8 cellular contexts compared by ENCODE assay signal in genomic region chr3:101574388-101575156, GRCh38. TPM values are rescaled to one million over a fixed set of nuclear protein-coding genes. Genes with fewer than 3 reads are reported as not detected.
DNase-seq lines count a peak whose midpoint lies in the region; ATAC-seq, FAIRE-seq and TF ChIP-seq lines count a peak whose summit lies in the region.

No MANE protein-coding gene starts in this region.

- H3K27me3 ChIP-seq in AG04450 (ENCODE audit: control insufficient read depth, insufficient read depth, low read length) (no peaks in the 10 kb centered on the region), esophagus (ENCODE audit: control insufficient read depth in 1 of 2, insufficient read depth in 2 of 2, low read length in 2 of 2) (no peaks in the 10 kb centered on the region), mucosa of stomach (ENCODE audit: control insufficient read depth, insufficient read depth, low read length) (no peaks in the 10 kb centered on the region), testis (no peaks in the 10 kb centered on the region)

- TF ChIP-seq CTCF in AG04450 (IDR thresholded peaks at IDR 0.05; ENCODE audit: low read depth, low read length), result no peak
- TF ChIP-seq CTCF in testis (IDR thresholded peaks at IDR 0.05), result no peak

- intact Hi-C loops in testis (cut with DNase I; ENCODE audit: low total_unique reads), result loop anchor here (10.0 kb wide), 1 partner anchor 110 kb away; the partner anchor contains the start of gene RPL24

- H3K4me1 ChIP-seq in esophagus (ENCODE audit: control insufficient read depth in 2 of 2, insufficient read depth in 2 of 2, low read length in 1 of 2), result no peaks in the 10 kb centered on the region
- peaks cover 13% of the 10 kb centered on the region for H3K4me1 ChIP-seq in mucosa of stomach (ENCODE audit: control insufficient read depth, insufficient read depth, low read length)
- H3K4me1 ChIP-seq in testis, result peaks cover 5% of the 10 kb centered on the region

- peaks cover 6% of the 10 kb centered on the region for H3K9me3 ChIP-seq in AG04450 (ENCODE audit: control insufficient read depth, insufficient read depth, low read length)
- H3K9me3 ChIP-seq in esophagus (ENCODE audit: control insufficient read depth in 2 of 2, insufficient read depth in 1 of 2, low read depth in 1 of 2, low read length in 1 of 2), result no peaks in the 10 kb centered on the region
- H3K9me3 ChIP-seq in mucosa of stomach (ENCODE audit: control insufficient read depth, low read length), result no peaks in the 10 kb centered on the region
- no peaks in the 10 kb centered on the region for H3K9me3 ChIP-seq in testis

- WGBS in esophagus, 2 donors, result 0% methylated on average over 41 to 42 of the region's 42 CpGs
- 0% methylated on average over 8 to 37 of the region's 42 CpGs for WGBS in testis, 2 donors

- CTCF ChIA-PET in AG04450 (lab: Charles Lee), result interaction anchor here (0.6 to 2.4 kb wide), 12 partner anchors 10 to 1683 kb away, joined by 3 to 14 read pairs (median 4); partner anchors contain the start of gene ZBTB11

- H3K36me3 ChIP-seq in esophagus (ENCODE audit: control insufficient read depth in 2 of 2, insufficient read depth in 2 of 2, low read length in 1 of 2) (peaks cover 0 to 2% of the 10 kb centered on the region in 2 donors), mucosa of stomach (ENCODE audit: control insufficient read depth, insufficient read depth, low read length) (no peaks in the 10 kb centered on the region), testis (ENCODE audit: low read depth, missing control alignments) (no peaks in the 10 kb centered on the region)

- H3K9ac ChIP-seq in mucosa of stomach (ENCODE audit: low read length), result peak overlapping the region; percentile 92

- no peak for DNase-seq in AG04450 (ENCODE audit: low read depth, low spot score)
- peak; percentile 35 for DNase-seq in GM12892 (ENCODE audit: insufficient read length)
- DNase-seq in NCI-H1092 treated with DMSO at 0.1 percent for 48 hours (lab: John Stamatoyannopoulos, UW), result peak; percentile 66
- peak; percentile 71 for DNase-seq in activated CD4-positive, CD25-positive, alpha-beta regulatory T cell treated with anti-CD3 and anti-CD28 coated beads, Interleukin-2, amount 50 U/mL, for 72 hours
- peak; percentile 68 for DNase-seq in testis

- TF ChIP-seq POLR2A in GM12892 (IDR thresholded peaks at IDR 0.05; ENCODE audit: low read depth, low read length) (peak; percentile 14; the same call in 1 of the 2 replicates), testis (IDR thresholded peaks at IDR 0.05) (no peak)

- H3K4me3 ChIP-seq in AG04450 (ENCODE audit: low read depth, low read length) (peak overlapping the region; percentile 91), esophagus (ENCODE audit: low read depth in 1 of 2, low read length in 2 of 2) (peak overlapping the region; percentile 87 to 96), mucosa of stomach (ENCODE audit: low read length) (peak overlapping the region; percentile 81), testis (peak overlapping the region; percentile 88 to 90)

- H3K27ac ChIP-seq in AG04450 (ENCODE audit: low read depth, low read length) (peak overlapping the region; percentile 91), esophagus (ENCODE audit: low read depth in 2 of 2, low read length in 1 of 2) (peak overlapping the region; percentile 99 to 100), testis (peak overlapping the region; percentile 95 to 96)

- POLR2A ChIA-PET in AG04450 (lab: Yijun Ruan, JAX), result interaction anchor here (0.6 to 2.3 kb wide), 8 partner anchors 10 to 540 kb away, joined by 3 to 19 read pairs (median 5); partner anchors contain the start of genes RPL24, SENP7 and ZBTB11

- ATAC-seq in HG02798 (IDR thresholded peaks at IDR 0.05; ENCODE audit: poor library complexity, unreplicated experiment), result peak; percentile 43

- peak; percentile 58 for FAIRE-seq in GM12892 (lab: Jason Lieb, UNC)

RNA-seq across cellular contexts. Expression of gene PCNP, which starts 0.6 kb away (rescaled TPM):
- polyA plus RNA-seq in AG04450 (2011; rRNA removed) (68.3 and 97.7 TPM in 2 replicates), esophagus (10 to 100 TPM; 45.9 to 58.4 TPM), testis (ENCODE audit: insufficient read depth, low read depth, low replicate concordance) (89.1 TPM)
- 17.3 and 28.9 TPM in 2 replicates for polyA minus RNA-seq in AG04450 (2011; rRNA and poly(A)+ RNA removed)
- polyA plus RNA-seq in GM12892 (2012; ENCODE audit: missing spikeins), result 125 TPM
- 10 to 100 TPM; 60.6 to 62.5 TPM for total RNA-seq in testis

RNA-seq across cellular contexts. Expression of gene TRMT10C, which starts 12.9 kb away (rescaled TPM):
- 19.4 and 26.1 TPM in 2 replicates for polyA plus RNA-seq in AG04450 (2011; rRNA removed)
- 8.4 and 10.3 TPM in 2 replicates for polyA minus RNA-seq in AG04450 (2011; rRNA and poly(A)+ RNA removed)
- polyA plus RNA-seq in GM12892 (2012; ENCODE audit: missing spikeins), result 34.7 TPM
- polyA plus RNA-seq in esophagus, result 10 to 100 TPM; 10.4 to 19.8 TPM
- 10 to 100 TPM; 13.5 to 16.3 TPM for total RNA-seq in testis
- 13.3 TPM for polyA plus RNA-seq in testis (ENCODE audit: insufficient read depth, low read depth, low replicate concordance)
